Comparison of ENCODE assay signal across 5 cellular contexts in the genomic region with DNA sequence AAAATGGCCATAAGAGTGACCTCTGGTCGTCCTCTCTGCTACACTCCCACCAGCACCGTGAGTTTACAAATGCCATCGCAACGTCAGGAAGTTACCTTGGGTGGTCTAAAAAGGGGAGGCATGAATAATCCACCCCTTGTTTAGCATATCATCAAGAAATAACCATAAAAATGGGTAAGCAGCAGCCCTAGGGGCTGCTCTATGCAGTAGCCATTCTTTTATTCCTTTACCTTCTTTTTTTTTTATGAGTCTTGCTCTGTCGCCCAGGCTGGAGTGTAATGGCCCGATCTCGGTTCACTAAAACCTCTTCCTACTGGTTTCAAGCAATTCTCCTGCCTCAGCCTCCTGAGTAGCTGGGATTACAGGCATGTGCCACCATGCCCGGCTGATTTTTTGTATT. TPM values are rescaled to one million over a fixed set of nuclear protein-coding genes. Genes with fewer than 3 reads are reported as not detected.
"Had no signal": no experiment of that assay in that cellular context is flagged by ENCODE, and none has a peak within 500 bp of the region (broad histone marks: within the 10 kb centered on the region; RNA-seq: fewer than 3 reads in every experiment).

No MANE protein-coding gene starts in this region.

RNA-seq across cellular contexts. Expression of a gene that starts 21.8 kb away (rescaled TPM):
- polyA plus RNA-seq: neural cell had no signal

RNA-seq across cellular contexts. Expression of a gene that starts 58.5 kb away (rescaled TPM):
- total RNA-seq: omental fat pad had no signal
- polyA plus RNA-seq: adipose tissue, hepatocyte, keratinocyte, neural cell had no signal
